In genomic region chr2:232885264-232885961, GRCh38 we compare ENCODE assay signal across 28 cellular contexts. TPM values are rescaled to one million over a fixed set of nuclear protein-coding genes. Genes with fewer than 3 reads are reported as not detected.
A peak's percentile ranks its signal among the peaks of the same experiment; 100 is the strongest.
DNase-seq lines count a peak whose midpoint lies in the region; ATAC-seq, FAIRE-seq and TF ChIP-seq lines count a peak whose summit lies in the region.
"Had no signal": no experiment of that assay in that cellular context is flagged by ENCODE, and none has a peak within 500 bp of the region (broad histone marks: within the 10 kb centered on the region; RNA-seq: fewer than 3 reads in every experiment).

No MANE protein-coding gene starts in this region.

- peak overlapping the region; percentile 62 for H3K4me2 ChIP-seq in PC-9

- no peak overlapping the region for H2AFZ ChIP-seq in PC-9

- H3K4me3 ChIP-seq in PC-9 (no peak overlapping the region), kidney (ENCODE audit: low read length in 2 of 2) (no peak overlapping the region)
- H3K4me3 ChIP-seq: adrenal gland, body of pancreas, heart right ventricle, SK-N-MC, tibial artery had no signal

- no peak for ATAC-seq in left ventricle myocardium superior
- ATAC-seq: body of pancreas, foreskin keratinocyte, heart right ventricle had no signal

- CTCF ChIA-PET in PC-9 (lab: Charles Lee), result interaction anchor here (0.6 kb wide), 2 partner anchors 32 to 136 kb away, joined by 3 to 6 read pairs; no protein-coding TSS in a partner anchor
- CTCF ChIA-PET in RWPE1 (lab: Yijun Ruan, JAX), result no interaction called here

- H3K9me2 ChIP-seq in PC-9 (ENCODE audit: insufficient read depth), result no peaks in the 10 kb centered on the region

- H3K9ac ChIP-seq in kidney (ENCODE audit: low read length in 2 of 2), result no peak overlapping the region

- H3K36me3 ChIP-seq in PC-9 (ENCODE audit: low read depth) (no peaks in the 10 kb centered on the region), kidney (ENCODE audit: control insufficient read depth in 1 of 2, insufficient read depth in 2 of 2, low read length in 2 of 2) (peaks cover 0 to 6% of the 10 kb centered on the region in 2 donors)
- H3K36me3 ChIP-seq: adrenal gland, heart right ventricle had no signal

- H3K27ac ChIP-seq in PC-9 (no peak overlapping the region), kidney (ENCODE audit: low read depth in 2 of 2, low read length in 2 of 2) (no peak overlapping the region), RWPE1 (no peak overlapping the region)
- H3K27ac ChIP-seq: adrenal gland, body of pancreas, foreskin keratinocyte, heart right ventricle, SK-N-MC, tibial artery had no signal

- no peak for TF ChIP-seq CTCF in PC-9 (conservative IDR thresholded peaks at IDR 0.05)
- no peak for TF ChIP-seq CTCF in kidney (IDR thresholded peaks at IDR 0.05; ENCODE audit: borderline replicate concordance, extremely low read depth, insufficient read depth)
- TF ChIP-seq CTCF in RWPE1 (conservative IDR thresholded peaks at IDR 0.05; ENCODE audit: low read depth), result no peak

- no peaks in the 10 kb centered on the region for H3K79me2 ChIP-seq in PC-9 (ENCODE audit: low read depth)

- H4K20me1 ChIP-seq in PC-9 (ENCODE audit: insufficient read depth), result no peaks in the 10 kb centered on the region

- POLR2A ChIA-PET in PC-9 (lab: Charles Lee; ENCODE audit: unreplicated experiment), result interaction anchor here (0.6 kb wide), 1 partner anchor 14 kb away, joined by 4 read pairs; no protein-coding TSS in a partner anchor
- POLR2A ChIA-PET in RWPE1 (lab: Yijun Ruan, JAX; ENCODE audit: low non-redundant PET), result no interaction called here

- DNase-seq in cardiac septum (ENCODE audit: low spot score) (peak; percentile 33), left ventricle myocardium superior (no peak), PC-9 (peak; percentile 70 to 79), kidney (peak; percentile 62), ureter (ENCODE audit: low spot score) (peak; percentile 66), GM19239 (ENCODE audit: insufficient read length, low spot score) (no peak), SIG-M5 treated with dmso at 0.1 percent for 504 hours (lab: John Stamatoyannopoulos, UW; ENCODE audit: unreplicated experiment) (no peak), RWPE1 (ENCODE audit: low spot score) (no peak)
- DNase-seq: ACHN; activated CD4-positive, alpha-beta T cell treated with anti-CD3 and anti-CD28 coated beads for 4 hours; activated CD8-positive, alpha-beta memory T cell treated with anti-CD3 and anti-CD28 coated beads for 24 hours; activated naive CD4-positive, alpha-beta T cell treated with Interleukin-2 at 50 U/mL for 16 hours; activated T-cell treated with anti-CD3 and anti-CD28 coated beads, Interleukin-2, amount 50 U/mL, for 1 hour; body of pancreas; erythroblast; foreskin keratinocyte; GDM1; KG1; naive B cell; NCI-H1417; NCI-H2081; NCI-H2227 treated with DMSO at 0.1 percent for 48 hours; NCI-H526 treated with DMSO at 0.1 percent for 48 hours; retina had no signal

- intact Hi-C loops in cardiac septum (cut with DNase I) (no loop called here), left ventricle myocardium superior (cut with micrococcal nuclease) (no loop called here), PC-9 (cut with micrococcal nuclease; ENCODE audit: unreplicated experiment) (loop anchor here (10.0 kb wide), 1 partner anchor 169 kb away; no protein-coding TSS in a partner anchor), kidney (cut with DNase I) (no loop called here)

- H3K9me3 ChIP-seq in PC-9 (ENCODE audit: insufficient read depth, low read depth), result no peaks in the 10 kb centered on the region
- no peaks in the 10 kb centered on the region for H3K9me3 ChIP-seq in kidney (ENCODE audit: control insufficient read depth in 1 of 2, low read length in 2 of 2)
- H3K9me3 ChIP-seq: adrenal gland, body of pancreas, heart right ventricle, tibial artery had no signal

- no peak for FAIRE-seq in kidney (lab: Jason Lieb, UNC)
- FAIRE-seq in GM19239 (lab: Jason Lieb, UNC), result no peak

- peaks cover 24% of the 10 kb centered on the region; the same call in 1 of the 2 replicates for H3F3A ChIP-seq in PC-9 (ENCODE audit: insufficient read depth, low read depth)

- no peaks in the 10 kb centered on the region for H3K27me3 ChIP-seq in PC-9 (ENCODE audit: insufficient read depth, low read depth)
- H3K27me3 ChIP-seq: adrenal gland, body of pancreas had no signal

- BruUV-seq in PC-9 (replicated peaks; lab: Mats Ljungman, UMichigan), result no TSS peak

- H3K4me1 ChIP-seq in PC-9 (replicated peaks; ENCODE audit: insufficient read depth), result peaks cover 21% of the 10 kb centered on the region
- H3K4me1 ChIP-seq in kidney (ENCODE audit: control insufficient read depth in 1 of 2, insufficient read depth in 1 of 2, low read depth in 1 of 2, low read length in 2 of 2), result no peaks in the 10 kb centered on the region
- H3K4me1 ChIP-seq: adrenal gland, foreskin keratinocyte, heart right ventricle had no signal

RNA-seq across cellular contexts. Expression of gene SNORC, which starts 15.3 kb away (rescaled TPM):
- 1.1 TPM for total RNA-seq in cardiac septum
- total RNA-seq in left ventricle myocardium superior, result 1.3 TPM
- total RNA-seq in PC-9 (2021), result 10.4 and 20.0 TPM in 2 replicates
- total RNA-seq in kidney, result 2.7 TPM
- 3.3 TPM for polyA plus RNA-seq in kidney (ENCODE audit: insufficient read depth, low read depth, low replicate concordance)
- total RNA-seq in ureter, result 7.3 TPM

Comparison
In these comparisons a context has a peak if more than half of its experiments do, and no peak if none do; other contexts are left out.
1. DNase-seq: peak in cardiac septum (single experiment), PC-9 (2 of 2), kidney (single experiment) and ureter (single experiment); none in left ventricle myocardium superior (single experiment), GM19239 (single experiment), SIG-M5 treated with dmso at 0.1 percent for 504 hours (single experiment) and RWPE1 (single experiment).